In the genomic region with DNA sequence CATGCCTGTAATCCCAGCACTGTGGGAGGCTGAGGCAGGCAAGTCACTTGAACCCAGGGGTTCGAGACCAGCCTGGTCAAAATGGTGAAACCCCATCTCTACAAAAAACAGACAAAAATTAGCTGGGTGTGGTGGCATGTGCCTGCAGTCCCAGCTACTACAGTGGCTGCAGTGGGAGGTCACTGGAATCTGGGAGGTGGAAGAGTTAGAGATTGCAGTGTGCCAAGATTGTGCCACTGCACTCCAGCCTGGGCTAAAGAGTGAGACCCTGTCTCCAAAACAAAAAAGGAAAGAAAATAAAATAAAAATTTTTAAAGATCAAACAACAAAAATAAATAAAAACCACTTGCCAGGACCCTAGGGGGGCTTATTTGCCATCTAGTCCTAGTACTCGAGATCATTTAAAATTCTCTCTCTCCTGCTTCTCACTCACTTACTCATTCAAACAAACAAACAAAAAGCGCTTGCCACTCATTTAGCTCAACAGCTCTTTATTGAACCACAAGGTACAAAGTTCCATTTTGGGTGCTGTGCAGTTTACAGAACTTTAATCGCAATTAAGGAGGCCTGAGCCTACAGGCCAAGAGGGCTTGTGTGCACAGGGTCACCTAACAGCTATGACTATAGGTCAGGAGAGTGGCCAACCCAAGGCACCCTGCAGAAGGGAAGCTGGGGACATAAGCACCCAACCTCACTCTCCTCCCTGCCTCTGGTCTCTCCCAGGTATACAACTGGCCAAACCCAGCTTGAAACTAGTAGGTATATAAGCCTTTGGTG, we compare ENCODE assay signal across 25 cellular contexts.
"Had no signal": no experiment of that assay in that cellular context is flagged by ENCODE, and none has a peak within 500 bp of the region (broad histone marks: within the 10 kb centered on the region; RNA-seq: fewer than 3 reads in every experiment).

No MANE protein-coding gene starts in this region.

- DNase-seq: activated CD4-positive, alpha-beta T cell treated with anti-CD3 and anti-CD28 coated beads, Interleukin-2, amount 10 ng/mL, durations not matched to agents 24 days and 14 days; activated CD8-positive, alpha-beta memory T cell treated with anti-CD3 and anti-CD28 coated beads, Interleukin-2, amount 50 U/mL, for 48 hours; activated CD8-positive, alpha-beta T cell treated with anti-CD3 and anti-CD28 coated beads, Interleukin-2, amount 10 ng/mL, durations not matched to agents 7 days and 5 days; activated effector memory CD4-positive, alpha-beta T cell treated with Interleukin-2 at 50 U/mL for 16 hours; activated naive CD4-positive, alpha-beta T cell treated with anti-CD3 and anti-CD28 coated beads, Interleukin-2, amount 50 U/mL, for 16 hours; activated T-cell treated with anti-CD3 and anti-CD28 coated beads, Interleukin-2, amount 50 U/mL, for 48 hours; aorta; brain microvascular endothelial cell; central memory CD4-positive, alpha-beta T cell; cortex of kidney; effector CD4-positive, alpha-beta T cell; kidney; left ventricle myocardium inferior; stimulated activated CD4-positive, alpha-beta T cell treated with anti-CD3 and anti-CD28 coated beads, Interleukin-12 subunit alpha, Interleukin-12 subunit beta, amount 100 ng/mL, for 4 hours; stimulated activated CD4-positive, alpha-beta T cell treated with anti-CD3 and anti-CD28 coated beads, Interleukin-1b, Interleukin-23, amount 100 ng/mL, for 48 hours; stimulated activated CD8-positive, alpha-beta memory T cell treated with anti-CD3 and anti-CD28 coated beads, Interleukin-4, amount 100 ng/mL, for 48 hours; stimulated activated naive CD4-positive, alpha-beta T cell; T-helper 1 cell; T-helper 9 cell; thyroid gland had no signal

- H3K9me3 Mint-ChIP-seq: activated CD4-positive, alpha-beta T cell treated with anti-CD3 and anti-CD28 coated beads, Interleukin-2, amount 10 ng/mL, durations not matched to agents 24 days and 14 days; memory B cell; natural killer cell treated with Interleukin-12 subunit alpha and Interleukin-12 subunit beta and Interleukin-15 and Interleukin-18, amount 100 ng/mL, for 72 hours had no signal

- H3K9me3 ChIP-seq: left ventricle myocardium inferior, thyroid gland had no signal

- H3K79me2 ChIP-seq: parathyroid adenoma had no signal

- FAIRE-seq: frontal cortex, kidney, urothelium cell line had no signal

- H3K36me3 ChIP-seq: brain microvascular endothelial cell, left ventricle myocardium inferior, thyroid gland had no signal

- H3K27ac ChIP-seq: brain microvascular endothelial cell, left ventricle myocardium inferior, parathyroid adenoma, thyroid gland had no signal

- H3K4me3 ChIP-seq: left ventricle myocardium inferior, thyroid gland had no signal

- H3K36me3 Mint-ChIP-seq: memory B cell; natural killer cell treated with Interleukin-12 subunit alpha and Interleukin-12 subunit beta and Interleukin-15 and Interleukin-18, amount 100 ng/mL, for 72 hours had no signal

- H3K27me3 ChIP-seq: thyroid gland had no signal

- ATAC-seq: activated CD8-positive, alpha-beta T cell treated with anti-CD3 and anti-CD28 coated beads, Interleukin-2, amount 10 ng/mL, durations not matched to agents 7 days and 5 days; natural killer cell treated with Interleukin-12 subunit alpha and Interleukin-12 subunit beta and Interleukin-15 and Interleukin-18, amount 100 ng/mL, for 72 hours had no signal

- H3K9ac ChIP-seq: parathyroid adenoma had no signal

- H3K27ac Mint-ChIP-seq: activated CD4-positive, alpha-beta T cell treated with anti-CD3 and anti-CD28 coated beads, Interleukin-2, amount 10 ng/mL, durations not matched to agents 24 days and 14 days; activated CD8-positive, alpha-beta T cell treated with anti-CD3 and anti-CD28 coated beads, Interleukin-2, amount 10 ng/mL, durations not matched to agents 7 days and 5 days; memory B cell; natural killer cell treated with Interleukin-12 subunit alpha and Interleukin-12 subunit beta and Interleukin-15 and Interleukin-18, amount 100 ng/mL, for 72 hours had no signal

- H3K4me3 Mint-ChIP-seq: activated CD4-positive, alpha-beta T cell treated with anti-CD3 and anti-CD28 coated beads, Interleukin-2, amount 10 ng/mL, durations not matched to agents 24 days and 14 days; activated CD8-positive, alpha-beta T cell treated with anti-CD3 and anti-CD28 coated beads, Interleukin-2, amount 10 ng/mL, durations not matched to agents 7 days and 5 days; memory B cell; natural killer cell treated with Interleukin-12 subunit alpha and Interleukin-12 subunit beta and Interleukin-15 and Interleukin-18, amount 100 ng/mL, for 72 hours had no signal
